1 cellular context compared by ENCODE assay signal in the genomic region with DNA sequence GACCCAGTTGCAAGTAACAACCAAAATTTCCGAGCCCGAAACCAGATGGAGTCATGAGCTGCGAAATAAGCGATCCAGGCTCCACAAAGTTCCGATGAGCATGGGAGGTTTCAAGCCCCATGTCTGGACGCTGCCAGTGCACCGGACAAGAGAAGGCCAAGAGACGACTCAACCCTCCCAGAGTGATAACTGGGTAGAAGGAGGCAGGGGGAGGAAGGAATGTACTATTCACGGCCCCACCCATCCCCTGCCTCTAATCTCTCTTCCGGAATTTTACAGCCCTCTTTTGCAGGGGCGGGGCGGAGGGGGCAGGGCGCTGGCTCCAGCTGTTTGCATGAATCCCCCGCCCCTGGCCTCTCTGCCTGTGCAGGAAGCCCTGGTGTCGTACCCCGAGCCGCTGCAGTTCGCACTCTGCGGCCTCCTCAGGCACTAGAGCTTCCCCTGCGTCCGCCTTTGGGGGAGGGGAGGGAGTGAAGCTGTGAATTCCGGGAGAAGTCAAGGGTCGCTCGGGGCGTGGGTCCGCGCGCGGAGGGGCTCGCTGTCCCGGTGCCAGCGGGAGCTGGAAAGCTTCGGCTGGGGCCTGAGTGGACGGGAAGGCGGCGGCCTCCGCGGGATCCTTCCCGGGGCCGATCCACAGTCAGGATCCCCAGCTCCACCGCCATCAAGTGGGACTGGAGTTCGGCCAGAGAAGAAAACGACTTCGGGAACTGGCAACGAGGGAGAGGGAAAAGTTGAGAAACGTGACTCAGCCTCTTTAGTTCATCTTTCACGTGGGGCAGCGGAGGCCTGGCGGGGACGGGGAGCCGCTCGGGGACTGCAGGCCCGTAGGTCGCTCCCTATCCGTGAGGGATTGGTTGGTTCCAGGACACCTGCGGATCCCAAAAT.
TF ChIP-seq lines count a peak whose summit lies in the region.

No MANE protein-coding gene starts in this region.

TF ChIP-seq in GM12878, 131 proteins besides CTCF, POLR2A, EP300 and RAD21 (continued from another document and continues in another):
- TF ChIP-seq, protein P1, sequence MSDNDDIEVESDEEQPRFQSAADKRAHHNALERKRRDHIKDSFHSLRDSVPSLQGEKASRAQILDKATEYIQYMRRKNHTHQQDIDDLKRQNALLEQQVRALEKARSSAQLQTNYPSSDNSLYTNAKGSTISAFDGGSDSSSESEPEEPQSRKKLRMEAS (IDR thresholded peaks at IDR 0.05; ENCODE audit: low read depth, low read length) = peak; percentile 74
- TF ChIP-seq ESRRA (IDR thresholded peaks at IDR 0.05; ENCODE audit: low read length) (0 out of 2 replicates have a peak, but pooled peaks have one; percentile 34), GABPA (IDR thresholded peaks at IDR 0.05; ENCODE audit: low read depth) (no peak), ZZZ3 (IDR thresholded peaks at IDR 0.05; ENCODE audit: control insufficient read depth, insufficient read length, low read depth) (no peak), BCL11A (IDR thresholded peaks at IDR 0.05; ENCODE audit: low read depth, low read length) (peak; percentile 24; the same call in 1 of the 2 replicates), PAX8 (IDR thresholded peaks at IDR 0.05) (no peak), IKZF1 (conservative IDR thresholded peaks at IDR 0.05) (peak; percentile 93), IRF4 (IDR thresholded peaks at IDR 0.05; ENCODE audit: low read depth, low read length) (no peak), FOS (IDR thresholded peaks at IDR 0.05; ENCODE audit: borderline replicate concordance, extremely low read depth, insufficient read length) (no peak), NR2C1 (IDR thresholded peaks at IDR 0.05) (no peak), BACH1 (IDR thresholded peaks at IDR 0.05; ENCODE audit: borderline replicate concordance) (peak; percentile 63), CHD2 (IDR thresholded peaks at IDR 0.05; ENCODE audit: borderline replicate concordance, low read depth, low read length) (peak; percentile 90), SMARCA5 (IDR thresholded peaks at IDR 0.05) (peak; percentile 16; the same call in 1 of the 2 replicates), ZNF24 (IDR thresholded peaks at IDR 0.05) (peak; percentile 19; the same call in 1 of the 2 replicates), TBL1XR1 (IDR thresholded peaks at IDR 0.05; ENCODE audit: low read depth, low read length) (peak; percentile 83), PML (IDR thresholded peaks at IDR 0.05; ENCODE audit: low read length) (no peak), WRNIP1 (IDR thresholded peaks at IDR 0.05; ENCODE audit: borderline replicate concordance, low read depth, low read length) (no peak), DPF2 (IDR thresholded peaks at IDR 0.05) (peak; percentile 53; the same call in 1 of the 2 replicates), RCOR1 (conservative IDR thresholded peaks at IDR 0.05; ENCODE audit: low read depth, low read length) (peak; percentile 86; the same call in 1 of the 2 replicates), TCF3 (IDR thresholded peaks at IDR 0.05; ENCODE audit: borderline replicate concordance, insufficient read depth, low read depth, low read length) (peak; percentile 87), JUNB (IDR thresholded peaks at IDR 0.05) (no peak), RFX5 (IDR thresholded peaks at IDR 0.05; ENCODE audit: low read depth, low read length) (no peak; the same call in 1 of the 2 replicates), CEBPB (IDR thresholded peaks at IDR 0.05; ENCODE audit: borderline replicate concordance in 1 of 2, low read depth in 2 of 2, low read length in 2 of 2) (no peak), LARP7 (IDR thresholded peaks at IDR 0.05) (peak; percentile 95), POLR2AphosphoS5 (IDR thresholded peaks at IDR 0.05; ENCODE audit: low read length) (peak; percentile 95), SIX5 (IDR thresholded peaks at IDR 0.05; ENCODE audit: low read depth, low read length, severe bottlenecking) (no peak), MTA2 (IDR thresholded peaks at IDR 0.05; ENCODE audit: low read depth) (peak; percentile 20; the same call in 1 of the 2 replicates), CREB1 (IDR thresholded peaks at IDR 0.05; ENCODE audit: low read depth) (no peak), BMI1 (IDR thresholded peaks at IDR 0.05; ENCODE audit: borderline replicate concordance) (no peak), SREBF2 (IDR thresholded peaks at IDR 0.05; ENCODE audit: low read length) (no peak), MEF2B (IDR thresholded peaks at IDR 0.05; ENCODE audit: partially characterized antibody, poor library complexity, severe bottlenecking) (peak; percentile 5)
- TF ChIP-seq, protein P2, sequence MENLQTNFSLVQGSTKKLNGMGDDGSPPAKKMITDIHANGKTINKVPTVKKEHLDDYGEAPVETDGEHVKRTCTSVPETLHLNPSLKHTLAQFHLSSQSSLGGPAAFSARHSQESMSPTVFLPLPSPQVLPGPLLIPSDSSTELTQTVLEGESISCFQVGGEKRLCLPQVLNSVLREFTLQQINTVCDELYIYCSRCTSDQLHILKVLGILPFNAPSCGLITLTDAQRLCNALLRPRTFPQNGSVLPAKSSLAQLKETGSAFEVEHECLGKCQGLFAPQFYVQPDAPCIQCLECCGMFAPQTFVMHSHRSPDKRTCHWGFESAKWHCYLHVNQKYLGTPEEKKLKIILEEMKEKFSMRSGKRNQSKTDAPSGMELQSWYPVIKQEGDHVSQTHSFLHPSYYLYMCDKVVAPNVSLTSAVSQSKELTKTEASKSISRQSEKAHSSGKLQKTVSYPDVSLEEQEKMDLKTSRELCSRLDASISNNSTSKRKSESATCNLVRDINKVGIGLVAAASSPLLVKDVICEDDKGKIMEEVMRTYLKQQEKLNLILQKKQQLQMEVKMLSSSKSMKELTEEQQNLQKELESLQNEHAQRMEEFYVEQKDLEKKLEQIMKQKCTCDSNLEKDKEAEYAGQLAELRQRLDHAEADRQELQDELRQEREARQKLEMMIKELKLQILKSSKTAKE (IDR thresholded peaks at IDR 0.05; ENCODE audit: low read depth, poor library complexity, severe bottlenecking) = peak; percentile 8
- TF ChIP-seq, protein P3, sequence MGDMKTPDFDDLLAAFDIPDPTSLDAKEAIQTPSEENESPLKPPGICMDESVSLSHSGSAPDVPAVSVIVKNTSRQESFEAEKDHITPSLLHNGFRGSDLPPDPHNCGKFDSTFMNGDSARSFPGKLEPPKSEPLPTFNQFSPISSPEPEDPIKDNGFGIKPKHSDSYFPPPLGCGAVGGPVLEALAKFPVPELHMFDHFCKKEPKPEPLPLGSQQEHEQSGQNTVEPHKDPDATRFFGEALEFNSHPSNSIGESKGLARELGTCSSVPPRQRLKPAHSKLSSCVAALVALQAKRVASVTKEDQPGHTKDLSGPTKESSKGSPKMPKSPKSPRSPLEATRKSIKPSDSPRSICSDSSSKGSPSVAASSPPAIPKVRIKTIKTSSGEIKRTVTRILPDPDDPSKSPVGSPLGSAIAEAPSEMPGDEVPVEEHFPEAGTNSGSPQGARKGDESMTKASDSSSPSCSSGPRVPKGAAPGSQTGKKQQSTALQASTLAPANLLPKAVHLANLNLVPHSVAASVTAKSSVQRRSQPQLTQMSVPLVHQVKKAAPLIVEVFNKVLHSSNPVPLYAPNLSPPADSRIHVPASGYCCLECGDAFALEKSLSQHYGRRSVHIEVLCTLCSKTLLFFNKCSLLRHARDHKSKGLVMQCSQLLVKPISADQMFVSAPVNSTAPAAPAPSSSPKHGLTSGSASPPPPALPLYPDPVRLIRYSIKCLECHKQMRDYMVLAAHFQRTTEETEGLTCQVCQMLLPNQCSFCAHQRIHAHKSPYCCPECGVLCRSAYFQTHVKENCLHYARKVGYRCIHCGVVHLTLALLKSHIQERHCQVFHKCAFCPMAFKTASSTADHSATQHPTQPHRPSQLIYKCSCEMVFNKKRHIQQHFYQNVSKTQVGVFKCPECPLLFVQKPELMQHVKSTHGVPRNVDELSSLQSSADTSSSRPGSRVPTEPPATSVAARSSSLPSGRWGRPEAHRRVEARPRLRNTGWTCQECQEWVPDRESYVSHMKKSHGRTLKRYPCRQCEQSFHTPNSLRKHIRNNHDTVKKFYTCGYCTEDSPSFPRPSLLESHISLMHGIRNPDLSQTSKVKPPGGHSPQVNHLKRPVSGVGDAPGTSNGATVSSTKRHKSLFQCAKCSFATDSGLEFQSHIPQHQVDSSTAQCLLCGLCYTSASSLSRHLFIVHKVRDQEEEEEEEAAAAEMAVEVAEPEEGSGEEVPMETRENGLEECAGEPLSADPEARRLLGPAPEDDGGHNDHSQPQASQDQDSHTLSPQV (IDR thresholded peaks at IDR 0.05) = no peak; the same call in 1 of the 2 replicates
- TF ChIP-seq, protein P4, sequence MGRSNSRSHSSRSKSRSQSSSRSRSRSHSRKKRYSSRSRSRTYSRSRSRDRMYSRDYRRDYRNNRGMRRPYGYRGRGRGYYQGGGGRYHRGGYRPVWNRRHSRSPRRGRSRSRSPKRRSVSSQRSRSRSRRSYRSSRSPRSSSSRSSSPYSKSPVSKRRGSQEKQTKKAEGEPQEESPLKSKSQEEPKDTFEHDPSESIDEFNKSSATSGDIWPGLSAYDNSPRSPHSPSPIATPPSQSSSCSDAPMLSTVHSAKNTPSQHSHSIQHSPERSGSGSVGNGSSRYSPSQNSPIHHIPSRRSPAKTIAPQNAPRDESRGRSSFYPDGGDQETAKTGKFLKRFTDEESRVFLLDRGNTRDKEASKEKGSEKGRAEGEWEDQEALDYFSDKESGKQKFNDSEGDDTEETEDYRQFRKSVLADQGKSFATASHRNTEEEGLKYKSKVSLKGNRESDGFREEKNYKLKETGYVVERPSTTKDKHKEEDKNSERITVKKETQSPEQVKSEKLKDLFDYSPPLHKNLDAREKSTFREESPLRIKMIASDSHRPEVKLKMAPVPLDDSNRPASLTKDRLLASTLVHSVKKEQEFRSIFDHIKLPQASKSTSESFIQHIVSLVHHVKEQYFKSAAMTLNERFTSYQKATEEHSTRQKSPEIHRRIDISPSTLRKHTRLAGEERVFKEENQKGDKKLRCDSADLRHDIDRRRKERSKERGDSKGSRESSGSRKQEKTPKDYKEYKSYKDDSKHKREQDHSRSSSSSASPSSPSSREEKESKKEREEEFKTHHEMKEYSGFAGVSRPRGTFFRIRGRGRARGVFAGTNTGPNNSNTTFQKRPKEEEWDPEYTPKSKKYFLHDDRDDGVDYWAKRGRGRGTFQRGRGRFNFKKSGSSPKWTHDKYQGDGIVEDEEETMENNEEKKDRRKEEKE (IDR thresholded peaks at IDR 0.05) = no peak
- TF ChIP-seq, protein P5, sequence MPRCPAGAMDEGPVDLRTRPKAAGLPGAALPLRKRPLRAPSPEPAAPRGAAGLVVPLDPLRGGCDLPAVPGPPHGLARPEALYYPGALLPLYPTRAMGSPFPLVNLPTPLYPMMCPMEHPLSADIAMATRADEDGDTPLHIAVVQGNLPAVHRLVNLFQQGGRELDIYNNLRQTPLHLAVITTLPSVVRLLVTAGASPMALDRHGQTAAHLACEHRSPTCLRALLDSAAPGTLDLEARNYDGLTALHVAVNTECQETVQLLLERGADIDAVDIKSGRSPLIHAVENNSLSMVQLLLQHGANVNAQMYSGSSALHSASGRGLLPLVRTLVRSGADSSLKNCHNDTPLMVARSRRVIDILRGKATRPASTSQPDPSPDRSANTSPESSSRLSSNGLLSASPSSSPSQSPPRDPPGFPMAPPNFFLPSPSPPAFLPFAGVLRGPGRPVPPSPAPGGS (IDR thresholded peaks at IDR 0.05; ENCODE audit: borderline replicate concordance, insufficient read depth, low read depth, low read length, poor library complexity, severe bottlenecking) = peak; percentile 19
- TF ChIP-seq, protein P6, sequence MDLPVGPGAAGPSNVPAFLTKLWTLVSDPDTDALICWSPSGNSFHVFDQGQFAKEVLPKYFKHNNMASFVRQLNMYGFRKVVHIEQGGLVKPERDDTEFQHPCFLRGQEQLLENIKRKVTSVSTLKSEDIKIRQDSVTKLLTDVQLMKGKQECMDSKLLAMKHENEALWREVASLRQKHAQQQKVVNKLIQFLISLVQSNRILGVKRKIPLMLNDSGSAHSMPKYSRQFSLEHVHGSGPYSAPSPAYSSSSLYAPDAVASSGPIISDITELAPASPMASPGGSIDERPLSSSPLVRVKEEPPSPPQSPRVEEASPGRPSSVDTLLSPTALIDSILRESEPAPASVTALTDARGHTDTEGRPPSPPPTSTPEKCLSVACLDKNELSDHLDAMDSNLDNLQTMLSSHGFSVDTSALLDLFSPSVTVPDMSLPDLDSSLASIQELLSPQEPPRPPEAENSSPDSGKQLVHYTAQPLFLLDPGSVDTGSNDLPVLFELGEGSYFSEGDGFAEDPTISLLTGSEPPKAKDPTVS (IDR thresholded peaks at IDR 0.05; ENCODE audit: low read depth, low read length) = no peak
- TF ChIP-seq, protein P7, sequence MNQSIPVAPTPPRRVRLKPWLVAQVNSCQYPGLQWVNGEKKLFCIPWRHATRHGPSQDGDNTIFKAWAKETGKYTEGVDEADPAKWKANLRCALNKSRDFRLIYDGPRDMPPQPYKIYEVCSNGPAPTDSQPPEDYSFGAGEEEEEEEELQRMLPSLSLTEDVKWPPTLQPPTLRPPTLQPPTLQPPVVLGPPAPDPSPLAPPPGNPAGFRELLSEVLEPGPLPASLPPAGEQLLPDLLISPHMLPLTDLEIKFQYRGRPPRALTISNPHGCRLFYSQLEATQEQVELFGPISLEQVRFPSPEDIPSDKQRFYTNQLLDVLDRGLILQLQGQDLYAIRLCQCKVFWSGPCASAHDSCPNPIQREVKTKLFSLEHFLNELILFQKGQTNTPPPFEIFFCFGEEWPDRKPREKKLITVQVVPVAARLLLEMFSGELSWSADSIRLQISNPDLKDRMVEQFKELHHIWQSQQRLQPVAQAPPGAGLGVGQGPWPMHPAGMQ (IDR thresholded peaks at IDR 0.05; ENCODE audit: borderline replicate concordance) = no peak
- TF ChIP-seq, protein P8, sequence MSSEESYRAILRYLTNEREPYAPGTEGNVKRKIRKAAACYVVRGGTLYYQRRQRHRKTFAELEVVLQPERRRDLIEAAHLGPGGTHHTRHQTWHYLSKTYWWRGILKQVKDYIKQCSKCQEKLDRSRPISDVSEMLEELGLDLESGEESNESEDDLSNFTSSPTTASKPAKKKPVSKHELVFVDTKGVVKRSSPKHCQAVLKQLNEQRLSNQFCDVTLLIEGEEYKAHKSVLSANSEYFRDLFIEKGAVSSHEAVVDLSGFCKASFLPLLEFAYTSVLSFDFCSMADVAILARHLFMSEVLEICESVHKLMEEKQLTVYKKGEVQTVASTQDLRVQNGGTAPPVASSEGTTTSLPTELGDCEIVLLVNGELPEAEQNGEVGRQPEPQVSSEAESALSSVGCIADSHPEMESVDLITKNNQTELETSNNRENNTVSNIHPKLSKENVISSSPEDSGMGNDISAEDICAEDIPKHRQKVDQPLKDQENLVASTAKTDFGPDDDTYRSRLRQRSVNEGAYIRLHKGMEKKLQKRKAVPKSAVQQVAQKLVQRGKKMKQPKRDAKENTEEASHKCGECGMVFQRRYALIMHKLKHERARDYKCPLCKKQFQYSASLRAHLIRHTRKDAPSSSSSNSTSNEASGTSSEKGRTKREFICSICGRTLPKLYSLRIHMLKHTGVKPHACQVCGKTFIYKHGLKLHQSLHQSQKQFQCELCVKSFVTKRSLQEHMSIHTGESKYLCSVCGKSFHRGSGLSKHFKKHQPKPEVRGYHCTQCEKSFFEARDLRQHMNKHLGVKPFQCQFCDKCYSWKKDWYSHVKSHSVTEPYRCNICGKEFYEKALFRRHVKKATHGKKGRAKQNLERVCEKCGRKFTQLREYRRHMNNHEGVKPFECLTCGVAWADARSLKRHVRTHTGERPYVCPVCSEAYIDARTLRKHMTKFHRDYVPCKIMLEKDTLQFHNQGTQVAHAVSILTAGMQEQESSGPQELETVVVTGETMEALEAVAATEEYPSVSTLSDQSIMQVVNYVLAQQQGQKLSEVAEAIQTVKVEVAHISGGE (CRISPR knock-in tag; IDR thresholded peaks at IDR 0.05) = no peak
